In genomic region chr17:8618825-8619224, GRCh38 we compare ENCODE assay signal across 15 cellular contexts. TPM values are rescaled to one million over a fixed set of nuclear protein-coding genes. Genes with fewer than 3 reads are reported as not detected.
DNase-seq lines count a peak whose midpoint lies in the region; ATAC-seq and TF ChIP-seq lines count a peak whose summit lies in the region.
"Had no signal": no experiment of that assay in that cellular context is flagged by ENCODE, and none has a peak within 500 bp of the region (broad histone marks: within the 10 kb centered on the region; RNA-seq: fewer than 3 reads in every experiment).

No MANE protein-coding gene starts in this region.

- peaks cover 94% of the 10 kb centered on the region for H3K79me2 ChIP-seq in Loucy (ENCODE audit: insufficient read depth, low read length)

- intact Hi-C loops in tibial artery (cut with DNase I; ENCODE audit: low total_unique reads): no loop called here

- peaks cover 26% of the 10 kb centered on the region for H3K36me3 Mint-ChIP-seq in chondrocyte (ENCODE audit: low read depth)

- DNase-seq in EH (ENCODE audit: low read depth) (peak; percentile 39), chondrocyte (ENCODE audit: low spot score) (no peak), tibial artery (no peak), DMS79 (lab: John Stamatoyannopoulos, UW) (no peak), SHP77 (lab: John Stamatoyannopoulos, UW) (no peak)
- DNase-seq: 8988T; AML-193; Caco-2; CD8-positive, alpha-beta memory T cell; GM23248 had no signal

- H3F3A ChIP-seq in Loucy (ENCODE audit: low read depth): no peaks in the 10 kb centered on the region

- H3K9me2 ChIP-seq in Loucy (replicated peaks; ENCODE audit: low read depth, low read length): no peaks in the 10 kb centered on the region

- H3K4me1 Mint-ChIP-seq in chondrocyte (ENCODE audit: low read depth): peaks cover 79% of the 10 kb centered on the region
- H3K4me1 Mint-ChIP-seq: CD8-positive, alpha-beta memory T cell had no signal

- no peaks in the 10 kb centered on the region for H3K9me3 ChIP-seq in Loucy (ENCODE audit: insufficient read depth, low read depth, low read length)
- no peaks in the 10 kb centered on the region for H3K9me3 ChIP-seq in tibial artery
- H3K9me3 ChIP-seq: Caco-2 had no signal

- H3K4me3 Mint-ChIP-seq in chondrocyte (ENCODE audit: unreplicated experiment): no peak overlapping the region
- H3K4me3 Mint-ChIP-seq: CD8-positive, alpha-beta memory T cell had no signal

- no peak overlapping the region for H3K9ac ChIP-seq in Loucy (ENCODE audit: low read depth, low read length, poor library complexity, severe bottlenecking)
- H3K9ac ChIP-seq: BLaER1, GM23248 had no signal

- no peak for ATAC-seq in HG03196 (IDR thresholded peaks at IDR 0.05; ENCODE audit: unreplicated experiment)
- ATAC-seq: HCT116, HepG2 had no signal

- H3K4me1 ChIP-seq in Loucy (ENCODE audit: insufficient read depth, low read length, poor library complexity, severe bottlenecking) (peaks cover 36% of the 10 kb centered on the region), tibial artery (peaks cover 0 to 82% (median 32%) of the 10 kb centered on the region in 4 donors)

- peaks cover 86% of the 10 kb centered on the region for H4K20me1 ChIP-seq in Loucy (ENCODE audit: insufficient read depth, low read length, poor library complexity, severe bottlenecking)

- peak overlapping the region; percentile 97 to 98 for H3K27ac ChIP-seq in tibial artery
- H3K27ac ChIP-seq: BLaER1, GM23248 had no signal

- H3K27ac Mint-ChIP-seq in chondrocyte (ENCODE audit: unreplicated experiment): peak overlapping the region; percentile 87
- H3K27ac Mint-ChIP-seq: CD8-positive, alpha-beta memory T cell had no signal

- H3K4me2 ChIP-seq in Loucy (ENCODE audit: low read depth, low read length, poor library complexity, severe bottlenecking): peak overlapping the region; percentile 36
- H3K4me2 ChIP-seq: BLaER1 had no signal

- no peaks in the 10 kb centered on the region for H3K9me3 Mint-ChIP-seq in chondrocyte (ENCODE audit: low read depth)
- H3K9me3 Mint-ChIP-seq: CD8-positive, alpha-beta memory T cell had no signal

- H3K27me3 ChIP-seq in Loucy (ENCODE audit: insufficient read depth, low read length, poor library complexity, severe bottlenecking) (no peaks in the 10 kb centered on the region), tibial artery (no peaks in the 10 kb centered on the region)
- H3K27me3 ChIP-seq: BLaER1 had no signal

- H3K4me3 ChIP-seq in Loucy (ENCODE audit: low read length, poor library complexity, severe bottlenecking) (no peak overlapping the region), tibial artery (peak overlapping the region in 1 of 2 donors; percentile 26)
- H3K4me3 ChIP-seq: BLaER1, GM23248 had no signal

- no peak overlapping the region for H2AFZ ChIP-seq in Loucy (ENCODE audit: low read length)
- H2AFZ ChIP-seq: GM23248 had no signal

- TF ChIP-seq CTCF in Loucy (conservative IDR thresholded peaks at IDR 0.05; ENCODE audit: low read length) (no peak), chondrocyte (IDR thresholded peaks at IDR 0.05) (no peak), tibial artery (IDR thresholded peaks at IDR 0.05) (no peak)

- H3K36me3 ChIP-seq in Loucy (ENCODE audit: insufficient read depth, low read length) (peaks cover 23% of the 10 kb centered on the region; the same call in 1 of the 2 replicates), tibial artery (peaks cover 0 to 8% (median 0%) of the 10 kb centered on the region in 3 donors)

- H3K27me3 Mint-ChIP-seq in chondrocyte (ENCODE audit: low read depth): no peaks in the 10 kb centered on the region

RNA-seq across cellular contexts. Expression of gene MYH10, which starts 11.7 kb away (rescaled TPM):
- 211 to 296 TPM (median 284 TPM) in 3 replicates for total RNA-seq in chondrocyte
